In the genomic region with DNA sequence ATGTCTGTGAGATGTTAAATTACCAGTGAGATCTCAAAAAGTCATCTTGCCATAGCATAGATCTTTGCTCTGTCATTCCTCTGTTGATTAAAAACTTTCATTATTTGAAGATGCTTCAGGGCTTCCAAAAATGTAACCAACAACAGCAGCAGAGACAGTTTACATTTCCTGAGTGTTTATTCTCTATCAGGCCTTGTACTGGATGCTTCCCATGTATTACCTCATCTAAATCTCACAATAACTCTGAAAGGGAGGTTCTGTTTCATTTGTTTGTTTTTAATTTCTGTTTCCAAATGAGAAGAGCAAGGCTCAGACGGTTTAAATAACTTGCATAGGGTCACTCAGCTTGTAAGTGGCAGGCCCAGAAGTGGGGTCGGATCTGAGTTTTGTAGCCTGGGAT, we compare ENCODE assay signal across 31 cellular contexts.
"Had no signal": no experiment of that assay in that cellular context is flagged by ENCODE, and none has a peak within 500 bp of the region (broad histone marks: within the 10 kb centered on the region; RNA-seq: fewer than 3 reads in every experiment).

No MANE protein-coding gene starts in this region.

- DNase-seq: activated CD4-positive, alpha-beta memory T cell treated with anti-CD3 and anti-CD28 coated beads, Interleukin-2, amount 10 ng/mL, durations not matched to agents 7 days and 5 days; activated CD4-positive, alpha-beta T cell treated with anti-CD3 and anti-CD28 coated beads for 36 hours; activated CD4-positive, alpha-beta T cell treated with anti-CD3 and anti-CD28 coated beads, Interleukin-2, amount 10 ng/mL, durations not matched to agents 7 days and 5 days; activated CD4-positive, alpha-beta T cell treated with anti-CD3 and anti-CD28 coated beads, Interleukin-2, amount 50 U/mL, for 4 hours; activated CD4-positive, CD25-positive, alpha-beta regulatory T cell; activated CD4-positive, CD25-positive, alpha-beta regulatory T cell treated with anti-CD3 and anti-CD28 coated beads, Interleukin-2, amount 50 U/mL, for 72 hours; activated CD8-positive, alpha-beta memory T cell treated with anti-CD3 and anti-CD28 coated beads, Interleukin-2, amount 50 U/mL, for 48 hours; activated effector memory CD4-positive, alpha-beta T cell treated with anti-CD3 and anti-CD28 coated beads, Interleukin-2, amount 50 U/mL, for 16 hours; activated naive CD4-positive, alpha-beta T cell treated with anti-CD3 and anti-CD28 coated beads for 36 hours; activated naive CD8-positive, alpha-beta T cell treated with anti-CD3 and anti-CD28 coated beads for 36 hours; activated naive CD8-positive, alpha-beta T cell treated with anti-CD3 and anti-CD28 coated beads, Interleukin-2, amount 50 U/mL, for 24 hours; activated T-cell treated with anti-CD3 and anti-CD28 coated beads for 4 hours; activated T-cell treated with anti-CD3 and anti-CD28 coated beads, Interleukin-2, amount 50 U/mL, for 24 hours; central memory CD4-positive, alpha-beta T cell; cerebellar nuclear complex; colonic mucosa; effector CD8-positive, alpha-beta T cell; endodermal cell; foreskin keratinocyte; gastrocnemius medialis; glutamatergic neuron; heart left ventricle; T-helper 2 cell had no signal

- H3K27ac ChIP-seq: ascending aorta, breast epithelium, cardiac muscle cell, colonic mucosa, foreskin keratinocyte, gastrocnemius medialis, heart left ventricle had no signal

- H3K4me3 ChIP-seq: ascending aorta, breast epithelium, cardiac muscle cell, colonic mucosa, gastrocnemius medialis, heart left ventricle had no signal

- H3K27me3 Mint-ChIP-seq: activated CD4-positive, alpha-beta memory T cell treated with anti-CD3 and anti-CD28 coated beads, Interleukin-2, amount 10 ng/mL, durations not matched to agents 7 days and 5 days; activated CD4-positive, alpha-beta T cell treated with anti-CD3 and anti-CD28 coated beads for 36 hours; activated CD4-positive, alpha-beta T cell treated with anti-CD3 and anti-CD28 coated beads, Interleukin-2, amount 10 ng/mL, durations not matched to agents 7 days and 5 days; activated naive CD4-positive, alpha-beta T cell treated with anti-CD3 and anti-CD28 coated beads, Interleukin-2, amount 50 U/mL, for 24 hours; activated naive CD8-positive, alpha-beta T cell treated with anti-CD3 and anti-CD28 coated beads for 36 hours; activated naive CD8-positive, alpha-beta T cell treated with anti-CD3 and anti-CD28 coated beads, Interleukin-2, amount 50 U/mL, for 24 hours; activated T-cell treated with anti-CD3 and anti-CD28 coated beads, Interleukin-2, amount 50 U/mL, for 24 hours; brain had no signal

- H3K4me1 Mint-ChIP-seq: activated CD4-positive, alpha-beta memory T cell treated with anti-CD3 and anti-CD28 coated beads, Interleukin-2, amount 10 ng/mL, durations not matched to agents 7 days and 5 days; activated CD4-positive, alpha-beta T cell treated with anti-CD3 and anti-CD28 coated beads for 36 hours; activated CD4-positive, alpha-beta T cell treated with anti-CD3 and anti-CD28 coated beads, Interleukin-2, amount 10 ng/mL, durations not matched to agents 7 days and 5 days; activated naive CD8-positive, alpha-beta T cell treated with anti-CD3 and anti-CD28 coated beads for 36 hours; activated naive CD8-positive, alpha-beta T cell treated with anti-CD3 and anti-CD28 coated beads, Interleukin-2, amount 50 U/mL, for 24 hours had no signal

- H3K4me3 Mint-ChIP-seq: activated CD4-positive, alpha-beta memory T cell treated with anti-CD3 and anti-CD28 coated beads, Interleukin-2, amount 10 ng/mL, durations not matched to agents 7 days and 5 days; activated CD4-positive, alpha-beta T cell treated with anti-CD3 and anti-CD28 coated beads for 36 hours; activated CD4-positive, alpha-beta T cell treated with anti-CD3 and anti-CD28 coated beads, Interleukin-2, amount 10 ng/mL, durations not matched to agents 7 days and 5 days; activated naive CD4-positive, alpha-beta T cell treated with anti-CD3 and anti-CD28 coated beads for 36 hours; activated naive CD4-positive, alpha-beta T cell treated with anti-CD3 and anti-CD28 coated beads, Interleukin-2, amount 50 U/mL, for 24 hours; activated naive CD8-positive, alpha-beta T cell treated with anti-CD3 and anti-CD28 coated beads for 36 hours; activated naive CD8-positive, alpha-beta T cell treated with anti-CD3 and anti-CD28 coated beads, Interleukin-2, amount 50 U/mL, for 24 hours; activated T-cell treated with anti-CD3 and anti-CD28 coated beads, Interleukin-2, amount 50 U/mL, for 24 hours; activated T-helper 1 cell treated with anti-CD3 and anti-CD28 coated beads, Interleukin-12 subunit alpha, Interleukin-12 subunit beta, Interleukin-2, Interleukin-4 antibody, amounts not matched to agents 30 ng/mL and 10 ng/mL and 1 ng/mL, durations not matched to agents 14 hours and 24 hours and 36 hours; brain; endodermal cell had no signal

- H3K4me1 ChIP-seq: ascending aorta, breast epithelium, colonic mucosa, foreskin keratinocyte, gastrocnemius medialis had no signal

- H3K9me3 ChIP-seq: ascending aorta, breast epithelium, colonic mucosa, gastrocnemius medialis, heart left ventricle had no signal

- H3K27me3 ChIP-seq: ascending aorta, breast epithelium, cardiac muscle cell, colonic mucosa, foreskin keratinocyte, gastrocnemius medialis, heart left ventricle had no signal

- ATAC-seq: activated CD4-positive, alpha-beta T cell treated with anti-CD3 and anti-CD28 coated beads for 36 hours; activated naive CD8-positive, alpha-beta T cell treated with anti-CD3 and anti-CD28 coated beads, Interleukin-2, amount 50 U/mL, for 24 hours; esophagus mucosa; foreskin keratinocyte; gastrocnemius medialis; heart left ventricle had no signal

- H3K27ac Mint-ChIP-seq: activated CD4-positive, alpha-beta memory T cell treated with anti-CD3 and anti-CD28 coated beads, Interleukin-2, amount 10 ng/mL, durations not matched to agents 7 days and 5 days; activated CD4-positive, alpha-beta T cell treated with anti-CD3 and anti-CD28 coated beads for 36 hours; activated CD4-positive, alpha-beta T cell treated with anti-CD3 and anti-CD28 coated beads, Interleukin-2, amount 10 ng/mL, durations not matched to agents 7 days and 5 days; activated naive CD4-positive, alpha-beta T cell treated with anti-CD3 and anti-CD28 coated beads for 36 hours; activated naive CD8-positive, alpha-beta T cell treated with anti-CD3 and anti-CD28 coated beads for 36 hours; activated naive CD8-positive, alpha-beta T cell treated with anti-CD3 and anti-CD28 coated beads, Interleukin-2, amount 50 U/mL, for 24 hours; activated T-cell treated with anti-CD3 and anti-CD28 coated beads, Interleukin-2, amount 50 U/mL, for 24 hours; activated T-helper 1 cell treated with anti-CD3 and anti-CD28 coated beads, Interleukin-12 subunit alpha, Interleukin-12 subunit beta, Interleukin-2, Interleukin-4 antibody, amounts not matched to agents 30 ng/mL and 10 ng/mL and 1 ng/mL, durations not matched to agents 14 hours and 24 hours and 36 hours; activated T-helper 2 cell treated with anti-CD3 and anti-CD28 coated beads, Interferon-gamma antibody, Interleukin-2, Interleukin-4, amounts not matched to agents 10 μg/mL and 5 μg/mL and 100 μg/mL, durations not matched to agents 14 hours and 24 hours and 36 hours; endodermal cell had no signal

- H3K9me3 Mint-ChIP-seq: activated CD4-positive, alpha-beta memory T cell treated with anti-CD3 and anti-CD28 coated beads, Interleukin-2, amount 10 ng/mL, durations not matched to agents 7 days and 5 days; activated CD4-positive, alpha-beta T cell treated with anti-CD3 and anti-CD28 coated beads, Interleukin-2, amount 10 ng/mL, durations not matched to agents 7 days and 5 days; activated naive CD4-positive, alpha-beta T cell treated with anti-CD3 and anti-CD28 coated beads for 36 hours; activated naive CD4-positive, alpha-beta T cell treated with anti-CD3 and anti-CD28 coated beads, Interleukin-2, amount 50 U/mL, for 24 hours; activated naive CD8-positive, alpha-beta T cell treated with anti-CD3 and anti-CD28 coated beads for 36 hours; activated naive CD8-positive, alpha-beta T cell treated with anti-CD3 and anti-CD28 coated beads, Interleukin-2, amount 50 U/mL, for 24 hours; activated T-cell treated with anti-CD3 and anti-CD28 coated beads, Interleukin-2, amount 50 U/mL, for 24 hours; activated T-helper 1 cell treated with anti-CD3 and anti-CD28 coated beads, Interleukin-12 subunit alpha, Interleukin-12 subunit beta, Interleukin-2, Interleukin-4 antibody, amounts not matched to agents 30 ng/mL and 10 ng/mL and 1 ng/mL, durations not matched to agents 14 hours and 24 hours and 36 hours; activated T-helper 2 cell treated with anti-CD3 and anti-CD28 coated beads, Interferon-gamma antibody, Interleukin-2, Interleukin-4, amounts not matched to agents 10 μg/mL and 5 μg/mL and 100 μg/mL, durations not matched to agents 14 hours and 24 hours and 36 hours; brain; endodermal cell had no signal

- H3K36me3 ChIP-seq: breast epithelium had no signal
